Comparison of ENCODE assay signal across 1 cellular context in genomic region chr5:136308396-136308795, GRCh38.
TF ChIP-seq lines count a peak whose summit lies in the region.

No MANE protein-coding gene starts in this region.

TF ChIP-seq in HepG2, 621 proteins besides CTCF, POLR2A, EP300 and RAD21:
- TF ChIP-seq THAP7 (CRISPR knock-in tag; IDR thresholded peaks at IDR 0.05) (no peak), ZNF678 (CRISPR knock-in tag; IDR thresholded peaks at IDR 0.05) (no peak), NCOA1 (CRISPR knock-in tag; IDR thresholded peaks at IDR 0.05) (no peak), ZNF619 (CRISPR knock-in tag; IDR thresholded peaks at IDR 0.05) (no peak), ZNF512 (CRISPR knock-in tag; IDR thresholded peaks at IDR 0.05) (no peak), RAD51 (IDR thresholded peaks at IDR 0.05; ENCODE audit: borderline replicate concordance) (no peak), SCMH1 (CRISPR knock-in tag; IDR thresholded peaks at IDR 0.05; ENCODE audit: borderline replicate concordance) (no peak), SP4 (CRISPR knock-in tag; IDR thresholded peaks at IDR 0.05) (no peak), ZNF326 (CRISPR knock-in tag; IDR thresholded peaks at IDR 0.05; ENCODE audit: borderline replicate concordance) (no peak), ZNF776 (CRISPR knock-in tag; IDR thresholded peaks at IDR 0.05) (no peak), SNAI1 (CRISPR knock-in tag; IDR thresholded peaks at IDR 0.05; ENCODE audit: borderline replicate concordance) (no peak), ZNF12 (CRISPR knock-in tag; IDR thresholded peaks at IDR 0.05) (no peak), LCORL (IDR thresholded peaks at IDR 0.05) (no peak), LCORL (CRISPR knock-in tag; IDR thresholded peaks at IDR 0.05) (no peak), ZNF589 (CRISPR knock-in tag; conservative IDR thresholded peaks at IDR 0.05) (no peak), ZNF746 (CRISPR knock-in tag; IDR thresholded peaks at IDR 0.05) (no peak), NCOA5 (CRISPR knock-in tag; IDR thresholded peaks at IDR 0.05) (no peak), ZSCAN30 (CRISPR knock-in tag; IDR thresholded peaks at IDR 0.05) (no peak)
- TF ChIP-seq, protein P1, sequence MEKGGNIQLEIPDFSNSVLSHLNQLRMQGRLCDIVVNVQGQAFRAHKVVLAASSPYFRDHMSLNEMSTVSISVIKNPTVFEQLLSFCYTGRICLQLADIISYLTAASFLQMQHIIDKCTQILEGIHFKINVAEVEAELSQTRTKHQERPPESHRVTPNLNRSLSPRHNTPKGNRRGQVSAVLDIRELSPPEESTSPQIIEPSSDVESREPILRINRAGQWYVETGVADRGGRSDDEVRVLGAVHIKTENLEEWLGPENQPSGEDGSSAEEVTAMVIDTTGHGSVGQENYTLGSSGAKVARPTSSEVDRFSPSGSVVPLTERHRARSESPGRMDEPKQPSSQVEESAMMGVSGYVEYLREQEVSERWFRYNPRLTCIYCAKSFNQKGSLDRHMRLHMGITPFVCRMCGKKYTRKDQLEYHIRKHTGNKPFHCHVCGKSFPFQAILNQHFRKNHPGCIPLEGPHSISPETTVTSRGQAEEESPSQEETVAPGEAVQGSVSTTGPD (CRISPR knock-in tag; IDR thresholded peaks at IDR 0.05): no peak
TF ChIP-seq in HepG2: peak in this region for 0.
